24 cellular contexts compared by ENCODE assay signal in genomic region chr2:69743847-69744264, GRCh38. TPM values are rescaled to one million over a fixed set of nuclear protein-coding genes. Genes with fewer than 3 reads are reported as not detected.
DNase-seq lines count a peak whose midpoint lies in the region; ATAC-seq, FAIRE-seq and TF ChIP-seq lines count a peak whose summit lies in the region.
"Had no signal": no experiment of that assay in that cellular context is flagged by ENCODE, and none has a peak within 500 bp of the region (broad histone marks: within the 10 kb centered on the region; RNA-seq: fewer than 3 reads in every experiment).

No MANE protein-coding gene starts in this region.

- no peak overlapping the region for H3K9ac ChIP-seq in IMR-90 (ENCODE audit: low read depth, low read length)
- H3K9ac ChIP-seq in duodenal mucosa (ENCODE audit: low read depth in 1 of 2, low read length in 2 of 2) = peak overlapping the region; percentile 26 to 81

- peaks cover 7% of the 10 kb centered on the region; the same call in 1 of the 2 replicates for H4K20me1 ChIP-seq in IMR-90 (ENCODE audit: insufficient read depth, low read length)

- WGBS in A549 (ENCODE audit: missing lambda C conversion rate) = 73% methylated on average over 2 of the region's 2 CpGs
- no CpG with 5 or more reads among the region's 2 CpGs for WGBS in IMR-90 (ENCODE audit: extremely low coverage in 2 of 2, insufficient read length in 1 of 2), 2 experiments

- H3K9me1 ChIP-seq in IMR-90 (ENCODE audit: insufficient read depth, low read length) = peaks cover 8% of the 10 kb centered on the region; the same call in 1 of the 2 replicates

- peaks cover 12% of the 10 kb centered on the region for H3K4me1 Mint-ChIP-seq in nephron
- H3K4me1 Mint-ChIP-seq in activated CD4-positive, alpha-beta T cell treated with anti-CD3 and anti-CD28 coated beads, Interleukin-2, amount 10 ng/mL, durations not matched to agents 24 days and 14 days = peaks cover 28% of the 10 kb centered on the region

- H2AK5ac ChIP-seq in IMR-90 (ENCODE audit: low read depth, low read length) = no peak overlapping the region

- in situ Hi-C loops in IMR-90 (cut with MboI; ENCODE audit: low sequenced_read_pairs) = loop anchor here (25.0 kb wide), 1 partner anchor 318 kb away; no protein-coding TSS in a partner anchor

- H3K23ac ChIP-seq in IMR-90 (ENCODE audit: low read depth, low read length) = peak overlapping the region; percentile 32; the same call in 1 of the 2 replicates

- no peak for DNase-seq in A549 (ENCODE audit: low read depth in 1 of 2, low spot score in 1 of 2)
- DNase-seq in IMR-90 = no peak
- DNase-seq in activated CD4-positive, alpha-beta T cell treated with anti-CD3 and anti-CD28 coated beads, Interleukin-2, amount 10 ng/mL, durations not matched to agents 24 days and 14 days = no peak
- no peak for DNase-seq in globus pallidus (ENCODE audit: low spot score)
- DNase-seq in activated naive CD4-positive, alpha-beta T cell (lab: John Stamatoyannopoulos, UW) = no peak
- DNase-seq: activated CD4-positive, alpha-beta memory T cell treated with anti-CD3 and anti-CD28 coated beads for 36 hours; activated naive CD4-positive, alpha-beta T cell treated with Interleukin-2 at 50 U/mL for 16 hours; activated T-cell treated with anti-CD3 and anti-CD28 coated beads for 4 hours; CD8-positive, alpha-beta T cell; DND-41; hippocampal formation; islet precursor cell; Kasumi-1; naive thymus-derived CD8-positive, alpha-beta T cell; NCI-H1105 treated with DMSO at 0.1 percent for 48 hours; NCI-H2107; SHP77; stimulated activated CD8-positive, alpha-beta memory T cell treated with anti-CD3 and anti-CD28 coated beads, Interleukin-4, amount 100 ng/mL, for 48 hours; substantia nigra had no signal

- TF ChIP-seq POLR2A in A549 (IDR thresholded peaks at IDR 0.05; ENCODE audit: low read length) (no peak), IMR-90 (IDR thresholded peaks at IDR 0.05; ENCODE audit: low read depth, low read length) (no peak)

- H3K36me3 ChIP-seq in IMR-90 (ENCODE audit: control insufficient read depth, insufficient read depth, low read length) (no peaks in the 10 kb centered on the region), duodenal mucosa (ENCODE audit: control insufficient read depth in 1 of 2, insufficient read depth in 2 of 2, low read length in 2 of 2) (peaks cover 3 to 4% of the 10 kb centered on the region in 2 donors)

- H3K27ac ChIP-seq in A549 = peak overlapping the region; percentile 90 to 99
- H3K27ac ChIP-seq in IMR-90 (ENCODE audit: insufficient read depth, low read length) = no peak overlapping the region
- H3K27ac ChIP-seq in duodenal mucosa (ENCODE audit: low read depth, low read length) = no peak overlapping the region

- H3K4me1 ChIP-seq in A549 (peaks cover 72% of the 10 kb centered on the region), IMR-90 (ENCODE audit: control insufficient read depth, insufficient read depth, low read length) (peaks cover 2% of the 10 kb centered on the region), duodenal mucosa (ENCODE audit: control insufficient read depth in 1 of 2, insufficient read depth in 2 of 2, low read length in 2 of 2) (peaks cover 7 to 35% of the 10 kb centered on the region in 2 donors)

- no peak for TF ChIP-seq RAD21 in A549 (conservative IDR thresholded peaks at IDR 0.05 in 1 of 2, IDR thresholded peaks at IDR 0.05 in 1 of 2)
- no peak for TF ChIP-seq RAD21 in IMR-90 (IDR thresholded peaks at IDR 0.05; ENCODE audit: low read length)

- CTCF ChIA-PET in A549 (lab: Yijun Ruan, JAX) (interaction anchor here (1.3 to 15.5 kb wide), 8 partner anchors 10 to 169 kb away, joined by 3 to 140 read pairs (median 4); no protein-coding TSS in a partner anchor), IMR-90 (lab: Yijun Ruan, JAX) (interaction anchor here (1.4 kb wide), 1 partner anchor 19 kb away, joined by 5 read pairs; no protein-coding TSS in a partner anchor)

- H4K91ac ChIP-seq in IMR-90 (ENCODE audit: insufficient read depth, low read depth, low read length) = no peak overlapping the region

- H3K9me3 Mint-ChIP-seq in nephron = no peaks in the 10 kb centered on the region
- H3K9me3 Mint-ChIP-seq in activated CD4-positive, alpha-beta T cell treated with anti-CD3 and anti-CD28 coated beads, Interleukin-2, amount 10 ng/mL, durations not matched to agents 24 days and 14 days = no peaks in the 10 kb centered on the region
- H3K9me3 Mint-ChIP-seq: activated CD4-positive, alpha-beta memory T cell treated with anti-CD3 and anti-CD28 coated beads for 36 hours; CD8-positive, alpha-beta T cell; naive thymus-derived CD8-positive, alpha-beta T cell had no signal

- ATAC-seq in A549 (no peak), IMR-90 (ENCODE audit: low read depth) (no peak), GM18858 (IDR thresholded peaks at IDR 0.05; ENCODE audit: unreplicated experiment) (no peak)
- ATAC-seq: CD8-positive, alpha-beta T cell; naive thymus-derived CD8-positive, alpha-beta T cell had no signal

- H2BK20ac ChIP-seq in IMR-90 (ENCODE audit: low read depth, low read length) = no peak overlapping the region

- TF ChIP-seq CTCF in A549 (IDR thresholded peaks at IDR 0.05) (no peak), IMR-90 (conservative IDR thresholded peaks at IDR 0.05; ENCODE audit: low read depth, low read length) (no peak), nephron (IDR thresholded peaks at IDR 0.05; ENCODE audit: unreplicated experiment in 3 of 3) (no peak)

- peaks cover 27 to 51% of the 10 kb centered on the region in 2 experiments for H3K79me1 ChIP-seq in IMR-90 (ENCODE audit: low read depth in 1 of 2, low read length in 2 of 2)

- no peak overlapping the region for H4K8ac ChIP-seq in IMR-90 (ENCODE audit: low read depth in 2 of 2, low read length in 2 of 2)

- FAIRE-seq in A549 (lab: Jason Lieb, UNC) = no peak
- FAIRE-seq: endometrium had no signal

- dilution Hi-C loops in IMR-90 (cut with HindIII; ENCODE audit: low sequenced_read_pairs, unreplicated experiment) = no loop called here

- no peak overlapping the region for H3K4ac ChIP-seq in IMR-90 (ENCODE audit: low read depth, low read length)

- H3K56ac ChIP-seq in IMR-90 (ENCODE audit: extremely low read depth, insufficient read depth, low read length) = no peak overlapping the region

- BruUV-seq in IMR-90 (replicated peaks; lab: Mats Ljungman, UMichigan) = no TSS peak

- H4K5ac ChIP-seq in IMR-90 (ENCODE audit: low read depth, low read length) = no peak overlapping the region

- no peak overlapping the region for H2BK5ac ChIP-seq in IMR-90 (ENCODE audit: low read depth, low read length, poor library complexity, severe bottlenecking)

- POLR2A ChIA-PET in A549 (lab: Yijun Ruan, JAX) (interaction anchor here (2.5 kb wide), 1 partner anchor 19 kb away, joined by 11 read pairs; no protein-coding TSS in a partner anchor), IMR-90 (lab: Charles Lee; ENCODE audit: unreplicated experiment) (no interaction called here)

- intact Hi-C loops in IMR-90 (cut with micrococcal nuclease) = loop anchor here (5.0 kb wide), 2 partner anchors 53 to 73 kb away; no protein-coding TSS in a partner anchor
- intact Hi-C loops in activated CD4-positive, alpha-beta T cell treated with anti-CD3 and anti-CD28 coated beads, Interleukin-2, amount 10 ng/mL, durations not matched to agents 24 days and 14 days (cut with micrococcal nuclease) = loop anchor here (2.0 to 5.0 kb wide), 2 partner anchors 21 to 73 kb away; no protein-coding TSS in a partner anchor

- H3K36me3 Mint-ChIP-seq in nephron (ENCODE audit: low read depth) = peaks cover 8% of the 10 kb centered on the region
- peaks cover 6% of the 10 kb centered on the region for H3K36me3 Mint-ChIP-seq in activated CD4-positive, alpha-beta T cell treated with anti-CD3 and anti-CD28 coated beads, Interleukin-2, amount 10 ng/mL, durations not matched to agents 24 days and 14 days (ENCODE audit: low read depth)
- H3K36me3 Mint-ChIP-seq: activated CD4-positive, alpha-beta memory T cell treated with anti-CD3 and anti-CD28 coated beads for 36 hours; naive thymus-derived CD8-positive, alpha-beta T cell had no signal

- no peak overlapping the region for H2AFZ ChIP-seq in IMR-90 (replicated peaks; ENCODE audit: low read length, poor library complexity)

- peak overlapping the region; percentile 76 for H3K4me3 ChIP-seq in A549
- no peak overlapping the region for H3K4me3 ChIP-seq in IMR-90 (ENCODE audit: insufficient read depth, low read depth, low read length)
- H3K4me3 ChIP-seq in duodenal mucosa (ENCODE audit: low read depth in 1 of 2, low read length in 2 of 2) = peak overlapping the region; percentile 58 to 74

- no peak overlapping the region for H2AK9ac ChIP-seq in IMR-90 (replicated peaks; ENCODE audit: low read depth, low read length, poor library complexity)

- TF ChIP-seq EP300 in A549 (IDR thresholded peaks at IDR 0.05) = no peak

- H3K4me3 Mint-ChIP-seq in nephron = peak overlapping the region in 2 of 3 experiments; percentile 3 to 88
- no peak overlapping the region for H3K4me3 Mint-ChIP-seq in activated CD4-positive, alpha-beta T cell treated with anti-CD3 and anti-CD28 coated beads, Interleukin-2, amount 10 ng/mL, durations not matched to agents 24 days and 14 days
- H3K4me3 Mint-ChIP-seq: activated CD4-positive, alpha-beta memory T cell treated with anti-CD3 and anti-CD28 coated beads for 36 hours had no signal

- no peak overlapping the region for H3K18ac ChIP-seq in IMR-90 (ENCODE audit: low read depth, low read length)

- peaks cover 13% of the 10 kb centered on the region for H3K27me3 Mint-ChIP-seq in nephron (ENCODE audit: low read depth)
- H3K27me3 Mint-ChIP-seq in activated CD4-positive, alpha-beta T cell treated with anti-CD3 and anti-CD28 coated beads, Interleukin-2, amount 10 ng/mL, durations not matched to agents 24 days and 14 days = peaks cover 5% of the 10 kb centered on the region
- H3K27me3 Mint-ChIP-seq: activated CD4-positive, alpha-beta memory T cell treated with anti-CD3 and anti-CD28 coated beads for 36 hours had no signal

- H3K9me3 ChIP-seq in A549 (no peaks in the 10 kb centered on the region), IMR-90 (ENCODE audit: control insufficient read depth, insufficient read depth, low read length) (no peaks in the 10 kb centered on the region), duodenal mucosa (ENCODE audit: control insufficient read depth in 1 of 2, low read length in 2 of 2) (no peaks in the 10 kb centered on the region)
- H3K9me3 ChIP-seq: ascending aorta had no signal

- H3K4me2 ChIP-seq in A549 (peak overlapping the region; percentile 84), IMR-90 (ENCODE audit: low read depth, low read length) (no peak overlapping the region)

- H3K27me3 ChIP-seq in IMR-90 (ENCODE audit: control insufficient read depth, insufficient read depth, low read length) (no peaks in the 10 kb centered on the region), duodenal mucosa (ENCODE audit: control insufficient read depth in 1 of 2, insufficient read depth in 2 of 2, low read length in 2 of 2) (no peaks in the 10 kb centered on the region)
- H3K27me3 ChIP-seq: ascending aorta had no signal

- no peak overlapping the region for H3K14ac ChIP-seq in IMR-90 (replicated peaks; ENCODE audit: low read depth, low read length)

- no peak overlapping the region for H3K27ac Mint-ChIP-seq in nephron
- no peak overlapping the region for H3K27ac Mint-ChIP-seq in activated CD4-positive, alpha-beta T cell treated with anti-CD3 and anti-CD28 coated beads, Interleukin-2, amount 10 ng/mL, durations not matched to agents 24 days and 14 days
- H3K27ac Mint-ChIP-seq: activated CD4-positive, alpha-beta memory T cell treated with anti-CD3 and anti-CD28 coated beads for 36 hours; CD8-positive, alpha-beta T cell had no signal

- H2BK15ac ChIP-seq in IMR-90 (ENCODE audit: low read depth, low read length) = no peak overlapping the region

- no peak overlapping the region for H2BK120ac ChIP-seq in IMR-90 (ENCODE audit: low read depth, low read length)

RNA-seq across cellular contexts. Expression of gene ANXA4, which starts 1.9 kb away (rescaled TPM):
- polyA plus RNA-seq in A549 (2011; rRNA removed) (341 and 360 TPM in 2 replicates), A549 (2017; fragmentation: RNase III; extraction: RNeasy Plus Mini Kit Qiagen cat#74134 plus additional on column Dnase treatment) (514 to 554 TPM (median 521 TPM) in 3 replicates), IMR-90 (2012; rRNA removed) (72.0 and 113 TPM in 2 replicates)
- polyA plus RNA-seq in A549 (2012; cell fraction: cytosol; rRNA removed) = 322 and 418 TPM in 2 replicates
- polyA plus RNA-seq in A549 (2012; cell fraction: nucleus; rRNA removed) = 154 and 191 TPM in 2 replicates
- 342 and 464 TPM in 2 replicates for polyA minus RNA-seq in A549 (2011; rRNA and poly(A)+ RNA removed)
- total RNA-seq in IMR-90 (2012; rRNA removed) = 22.2 and 25.8 TPM in 2 replicates
- 21.8 and 32.1 TPM in 2 replicates for polyA plus RNA-seq in IMR-90 (2012; cell fraction: cytosol; rRNA removed)
- 18.7 and 28.6 TPM in 2 replicates for polyA plus RNA-seq in IMR-90 (2012; cell fraction: nucleus; rRNA removed; ENCODE audit: low replicate concordance)
- total RNA-seq in activated CD4-positive, alpha-beta T cell treated with anti-CD3 and anti-CD28 coated beads, Interleukin-2, amount 10 ng/mL, durations not matched to agents 24 days and 14 days = 47.4 and 49.0 TPM in 2 replicates

Comparison
In these comparisons a context has a peak if more than half of its experiments do, and no peak if none do; other contexts are left out.
1. H3K27ac ChIP-seq: peak in A549 (2 of 2); none in IMR-90 (single experiment) and duodenal mucosa (single experiment).